Comparison of ENCODE assay signal across 2 cellular contexts in the genomic region with DNA sequence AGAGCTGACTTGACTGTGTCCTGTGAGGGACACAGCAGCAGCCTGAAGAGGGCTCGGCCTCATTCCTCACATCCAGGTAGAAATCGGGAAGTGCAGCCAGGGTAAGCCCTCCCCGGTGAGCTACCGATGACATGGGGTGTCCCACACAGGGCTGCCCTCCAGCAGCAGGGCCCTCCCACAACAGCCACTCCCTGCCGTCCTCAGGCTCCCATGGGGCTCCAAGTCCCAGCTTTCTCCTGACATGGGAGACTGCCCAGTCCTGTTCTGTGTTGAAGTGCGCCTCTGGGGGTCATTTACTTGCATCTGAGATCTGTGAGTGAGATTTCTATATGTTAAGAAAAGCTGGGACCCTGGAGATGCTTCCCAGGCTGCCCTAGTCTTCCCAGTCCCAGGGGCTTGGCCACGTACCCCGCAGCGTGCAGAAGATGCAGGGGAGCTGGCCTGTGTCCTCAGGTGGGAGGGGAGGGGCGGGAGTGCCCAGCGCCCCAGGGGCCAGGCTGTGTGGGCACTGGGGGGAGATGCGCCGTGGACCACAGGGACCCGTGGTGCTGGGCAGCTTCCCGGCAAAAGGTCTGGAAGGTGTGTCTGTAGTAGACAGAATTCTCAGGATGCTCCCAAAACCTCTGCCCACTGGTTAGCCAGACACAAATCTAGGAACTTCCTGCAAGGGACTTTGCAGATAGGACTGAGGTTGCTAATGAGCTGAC.
TF ChIP-seq lines count a peak whose summit lies in the region.

No MANE protein-coding gene starts in this region.

TF ChIP-seq in A549, 52 proteins besides CTCF, POLR2A, EP300 and RAD21 (continued from another document):
- TF ChIP-seq, protein P1, sequence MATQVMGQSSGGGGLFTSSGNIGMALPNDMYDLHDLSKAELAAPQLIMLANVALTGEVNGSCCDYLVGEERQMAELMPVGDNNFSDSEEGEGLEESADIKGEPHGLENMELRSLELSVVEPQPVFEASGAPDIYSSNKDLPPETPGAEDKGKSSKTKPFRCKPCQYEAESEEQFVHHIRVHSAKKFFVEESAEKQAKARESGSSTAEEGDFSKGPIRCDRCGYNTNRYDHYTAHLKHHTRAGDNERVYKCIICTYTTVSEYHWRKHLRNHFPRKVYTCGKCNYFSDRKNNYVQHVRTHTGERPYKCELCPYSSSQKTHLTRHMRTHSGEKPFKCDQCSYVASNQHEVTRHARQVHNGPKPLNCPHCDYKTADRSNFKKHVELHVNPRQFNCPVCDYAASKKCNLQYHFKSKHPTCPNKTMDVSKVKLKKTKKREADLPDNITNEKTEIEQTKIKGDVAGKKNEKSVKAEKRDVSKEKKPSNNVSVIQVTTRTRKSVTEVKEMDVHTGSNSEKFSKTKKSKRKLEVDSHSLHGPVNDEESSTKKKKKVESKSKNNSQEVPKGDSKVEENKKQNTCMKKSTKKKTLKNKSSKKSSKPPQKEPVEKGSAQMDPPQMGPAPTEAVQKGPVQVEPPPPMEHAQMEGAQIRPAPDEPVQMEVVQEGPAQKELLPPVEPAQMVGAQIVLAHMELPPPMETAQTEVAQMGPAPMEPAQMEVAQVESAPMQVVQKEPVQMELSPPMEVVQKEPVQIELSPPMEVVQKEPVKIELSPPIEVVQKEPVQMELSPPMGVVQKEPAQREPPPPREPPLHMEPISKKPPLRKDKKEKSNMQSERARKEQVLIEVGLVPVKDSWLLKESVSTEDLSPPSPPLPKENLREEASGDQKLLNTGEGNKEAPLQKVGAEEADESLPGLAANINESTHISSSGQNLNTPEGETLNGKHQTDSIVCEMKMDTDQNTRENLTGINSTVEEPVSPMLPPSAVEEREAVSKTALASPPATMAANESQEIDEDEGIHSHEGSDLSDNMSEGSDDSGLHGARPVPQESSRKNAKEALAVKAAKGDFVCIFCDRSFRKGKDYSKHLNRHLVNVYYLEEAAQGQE (IDR thresholded peaks at IDR 0.05) = no peak
- no peak for TF ChIP-seq BHLHE40 (IDR thresholded peaks at IDR 0.05; ENCODE audit: low read depth, low read length)

TF ChIP-seq in GM23338, 12 proteins besides CTCF, POLR2A, EP300 and RAD21 (continued from another document):
- TF ChIP-seq, protein P1 (IDR thresholded peaks at IDR 0.05; ENCODE audit: unreplicated experiment) = no peak
- TF ChIP-seq JUNB (IDR thresholded peaks at IDR 0.05; ENCODE audit: unreplicated experiment) = no peak
- TF ChIP-seq, protein P2, sequence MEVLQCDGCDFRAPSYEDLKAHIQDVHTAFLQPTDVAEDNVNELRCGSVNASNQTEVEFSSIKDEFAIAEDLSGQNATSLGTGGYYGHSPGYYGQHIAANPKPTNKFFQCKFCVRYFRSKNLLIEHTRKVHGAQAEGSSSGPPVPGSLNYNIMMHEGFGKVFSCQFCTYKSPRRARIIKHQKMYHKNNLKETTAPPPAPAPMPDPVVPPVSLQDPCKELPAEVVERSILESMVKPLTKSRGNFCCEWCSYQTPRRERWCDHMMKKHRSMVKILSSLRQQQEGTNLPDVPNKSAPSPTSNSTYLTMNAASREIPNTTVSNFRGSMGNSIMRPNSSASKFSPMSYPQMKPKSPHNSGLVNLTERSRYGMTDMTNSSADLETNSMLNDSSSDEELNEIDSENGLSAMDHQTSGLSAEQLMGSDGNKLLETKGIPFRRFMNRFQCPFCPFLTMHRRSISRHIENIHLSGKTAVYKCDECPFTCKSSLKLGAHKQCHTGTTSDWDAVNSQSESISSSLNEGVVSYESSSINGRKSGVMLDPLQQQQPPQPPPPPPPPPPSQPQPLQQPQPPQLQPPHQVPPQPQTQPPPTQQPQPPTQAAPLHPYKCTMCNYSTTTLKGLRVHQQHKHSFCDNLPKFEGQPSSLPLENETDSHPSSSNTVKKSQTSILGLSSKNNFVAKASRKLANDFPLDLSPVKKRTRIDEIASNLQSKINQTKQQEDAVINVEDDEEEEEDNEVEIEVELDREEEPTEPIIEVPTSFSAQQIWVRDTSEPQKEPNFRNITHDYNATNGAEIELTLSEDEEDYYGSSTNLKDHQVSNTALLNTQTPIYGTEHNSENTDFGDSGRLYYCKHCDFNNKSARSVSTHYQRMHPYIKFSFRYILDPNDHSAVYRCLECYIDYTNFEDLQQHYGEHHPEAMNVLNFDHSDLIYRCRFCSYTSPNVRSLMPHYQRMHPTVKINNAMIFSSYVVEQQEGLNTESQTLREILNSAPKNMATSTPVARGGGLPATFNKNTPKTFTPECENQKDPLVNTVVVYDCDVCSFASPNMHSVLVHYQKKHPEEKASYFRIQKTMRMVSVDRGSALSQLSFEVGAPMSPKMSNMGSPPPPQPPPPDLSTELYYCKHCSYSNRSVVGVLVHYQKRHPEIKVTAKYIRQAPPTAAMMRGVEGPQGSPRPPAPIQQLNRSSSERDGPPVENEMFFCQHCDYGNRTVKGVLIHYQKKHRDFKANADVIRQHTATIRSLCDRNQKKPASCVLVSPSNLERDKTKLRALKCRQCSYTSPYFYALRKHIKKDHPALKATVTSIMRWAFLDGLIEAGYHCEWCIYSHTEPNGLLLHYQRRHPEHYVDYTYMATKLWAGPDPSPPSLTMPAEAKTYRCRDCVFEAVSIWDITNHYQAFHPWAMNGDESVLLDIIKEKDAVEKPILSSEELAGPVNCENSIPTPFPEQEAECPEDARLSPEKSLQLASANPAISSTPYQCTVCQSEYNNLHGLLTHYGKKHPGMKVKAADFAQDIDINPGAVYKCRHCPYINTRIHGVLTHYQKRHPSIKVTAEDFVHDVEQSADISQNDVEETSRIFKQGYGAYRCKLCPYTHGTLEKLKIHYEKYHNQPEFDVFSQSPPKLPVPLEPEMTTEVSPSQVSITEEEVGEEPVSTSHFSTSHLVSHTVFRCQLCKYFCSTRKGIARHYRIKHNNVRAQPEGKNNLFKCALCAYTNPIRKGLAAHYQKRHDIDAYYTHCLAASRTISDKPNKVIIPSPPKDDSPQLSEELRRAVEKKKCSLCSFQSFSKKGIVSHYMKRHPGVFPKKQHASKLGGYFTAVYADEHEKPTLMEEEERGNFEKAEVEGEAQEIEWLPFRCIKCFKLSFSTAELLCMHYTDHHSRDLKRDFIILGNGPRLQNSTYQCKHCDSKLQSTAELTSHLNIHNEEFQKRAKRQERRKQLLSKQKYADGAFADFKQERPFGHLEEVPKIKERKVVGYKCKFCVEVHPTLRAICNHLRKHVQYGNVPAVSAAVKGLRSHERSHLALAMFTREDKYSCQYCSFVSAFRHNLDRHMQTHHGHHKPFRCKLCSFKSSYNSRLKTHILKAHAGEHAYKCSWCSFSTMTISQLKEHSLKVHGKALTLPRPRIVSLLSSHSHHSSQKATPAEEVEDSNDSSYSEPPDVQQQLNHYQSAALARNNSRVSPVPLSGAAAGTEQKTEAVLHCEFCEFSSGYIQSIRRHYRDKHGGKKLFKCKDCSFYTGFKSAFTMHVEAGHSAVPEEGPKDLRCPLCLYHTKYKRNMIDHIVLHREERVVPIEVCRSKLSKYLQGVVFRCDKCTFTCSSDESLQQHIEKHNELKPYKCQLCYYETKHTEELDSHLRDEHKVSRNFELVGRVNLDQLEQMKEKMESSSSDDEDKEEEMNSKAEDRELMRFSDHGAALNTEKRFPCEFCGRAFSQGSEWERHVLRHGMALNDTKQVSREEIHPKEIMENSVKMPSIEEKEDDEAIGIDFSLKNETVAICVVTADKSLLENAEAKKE (CRISPR knock-in tag; IDR thresholded peaks at IDR 0.05) = no peak
